Comparison of ENCODE assay signal across 2 cellular contexts in the genomic region with DNA sequence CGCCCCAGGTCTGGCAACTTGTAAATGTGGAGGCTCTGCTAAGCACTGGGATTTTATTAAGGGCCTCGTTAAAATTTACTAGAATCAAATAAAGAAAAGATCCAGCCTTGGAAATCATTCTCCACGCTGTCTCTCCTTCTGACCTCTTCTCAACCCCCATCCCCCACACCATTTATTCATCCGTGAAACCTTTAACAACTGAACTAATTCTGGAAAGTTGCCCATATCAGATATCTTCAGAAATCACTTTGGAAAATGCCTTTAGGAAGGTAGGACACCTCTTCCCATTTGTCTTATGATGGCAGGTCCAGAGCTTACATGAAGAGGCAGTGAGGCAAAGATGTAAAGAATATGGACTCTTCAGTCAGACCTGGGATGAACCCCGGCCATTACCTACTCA.
TF ChIP-seq lines count a peak whose summit lies in the region.

No MANE protein-coding gene starts in this region.

TF ChIP-seq in GM23338, 12 proteins besides CTCF, POLR2A, EP300 and RAD21 (continues in another document):
- TF ChIP-seq, protein P1, sequence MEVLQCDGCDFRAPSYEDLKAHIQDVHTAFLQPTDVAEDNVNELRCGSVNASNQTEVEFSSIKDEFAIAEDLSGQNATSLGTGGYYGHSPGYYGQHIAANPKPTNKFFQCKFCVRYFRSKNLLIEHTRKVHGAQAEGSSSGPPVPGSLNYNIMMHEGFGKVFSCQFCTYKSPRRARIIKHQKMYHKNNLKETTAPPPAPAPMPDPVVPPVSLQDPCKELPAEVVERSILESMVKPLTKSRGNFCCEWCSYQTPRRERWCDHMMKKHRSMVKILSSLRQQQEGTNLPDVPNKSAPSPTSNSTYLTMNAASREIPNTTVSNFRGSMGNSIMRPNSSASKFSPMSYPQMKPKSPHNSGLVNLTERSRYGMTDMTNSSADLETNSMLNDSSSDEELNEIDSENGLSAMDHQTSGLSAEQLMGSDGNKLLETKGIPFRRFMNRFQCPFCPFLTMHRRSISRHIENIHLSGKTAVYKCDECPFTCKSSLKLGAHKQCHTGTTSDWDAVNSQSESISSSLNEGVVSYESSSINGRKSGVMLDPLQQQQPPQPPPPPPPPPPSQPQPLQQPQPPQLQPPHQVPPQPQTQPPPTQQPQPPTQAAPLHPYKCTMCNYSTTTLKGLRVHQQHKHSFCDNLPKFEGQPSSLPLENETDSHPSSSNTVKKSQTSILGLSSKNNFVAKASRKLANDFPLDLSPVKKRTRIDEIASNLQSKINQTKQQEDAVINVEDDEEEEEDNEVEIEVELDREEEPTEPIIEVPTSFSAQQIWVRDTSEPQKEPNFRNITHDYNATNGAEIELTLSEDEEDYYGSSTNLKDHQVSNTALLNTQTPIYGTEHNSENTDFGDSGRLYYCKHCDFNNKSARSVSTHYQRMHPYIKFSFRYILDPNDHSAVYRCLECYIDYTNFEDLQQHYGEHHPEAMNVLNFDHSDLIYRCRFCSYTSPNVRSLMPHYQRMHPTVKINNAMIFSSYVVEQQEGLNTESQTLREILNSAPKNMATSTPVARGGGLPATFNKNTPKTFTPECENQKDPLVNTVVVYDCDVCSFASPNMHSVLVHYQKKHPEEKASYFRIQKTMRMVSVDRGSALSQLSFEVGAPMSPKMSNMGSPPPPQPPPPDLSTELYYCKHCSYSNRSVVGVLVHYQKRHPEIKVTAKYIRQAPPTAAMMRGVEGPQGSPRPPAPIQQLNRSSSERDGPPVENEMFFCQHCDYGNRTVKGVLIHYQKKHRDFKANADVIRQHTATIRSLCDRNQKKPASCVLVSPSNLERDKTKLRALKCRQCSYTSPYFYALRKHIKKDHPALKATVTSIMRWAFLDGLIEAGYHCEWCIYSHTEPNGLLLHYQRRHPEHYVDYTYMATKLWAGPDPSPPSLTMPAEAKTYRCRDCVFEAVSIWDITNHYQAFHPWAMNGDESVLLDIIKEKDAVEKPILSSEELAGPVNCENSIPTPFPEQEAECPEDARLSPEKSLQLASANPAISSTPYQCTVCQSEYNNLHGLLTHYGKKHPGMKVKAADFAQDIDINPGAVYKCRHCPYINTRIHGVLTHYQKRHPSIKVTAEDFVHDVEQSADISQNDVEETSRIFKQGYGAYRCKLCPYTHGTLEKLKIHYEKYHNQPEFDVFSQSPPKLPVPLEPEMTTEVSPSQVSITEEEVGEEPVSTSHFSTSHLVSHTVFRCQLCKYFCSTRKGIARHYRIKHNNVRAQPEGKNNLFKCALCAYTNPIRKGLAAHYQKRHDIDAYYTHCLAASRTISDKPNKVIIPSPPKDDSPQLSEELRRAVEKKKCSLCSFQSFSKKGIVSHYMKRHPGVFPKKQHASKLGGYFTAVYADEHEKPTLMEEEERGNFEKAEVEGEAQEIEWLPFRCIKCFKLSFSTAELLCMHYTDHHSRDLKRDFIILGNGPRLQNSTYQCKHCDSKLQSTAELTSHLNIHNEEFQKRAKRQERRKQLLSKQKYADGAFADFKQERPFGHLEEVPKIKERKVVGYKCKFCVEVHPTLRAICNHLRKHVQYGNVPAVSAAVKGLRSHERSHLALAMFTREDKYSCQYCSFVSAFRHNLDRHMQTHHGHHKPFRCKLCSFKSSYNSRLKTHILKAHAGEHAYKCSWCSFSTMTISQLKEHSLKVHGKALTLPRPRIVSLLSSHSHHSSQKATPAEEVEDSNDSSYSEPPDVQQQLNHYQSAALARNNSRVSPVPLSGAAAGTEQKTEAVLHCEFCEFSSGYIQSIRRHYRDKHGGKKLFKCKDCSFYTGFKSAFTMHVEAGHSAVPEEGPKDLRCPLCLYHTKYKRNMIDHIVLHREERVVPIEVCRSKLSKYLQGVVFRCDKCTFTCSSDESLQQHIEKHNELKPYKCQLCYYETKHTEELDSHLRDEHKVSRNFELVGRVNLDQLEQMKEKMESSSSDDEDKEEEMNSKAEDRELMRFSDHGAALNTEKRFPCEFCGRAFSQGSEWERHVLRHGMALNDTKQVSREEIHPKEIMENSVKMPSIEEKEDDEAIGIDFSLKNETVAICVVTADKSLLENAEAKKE (CRISPR knock-in tag; IDR thresholded peaks at IDR 0.05), result no peak
- no peak for TF ChIP-seq POLR2AphosphoS5 (IDR thresholded peaks at IDR 0.05; ENCODE audit: low read depth)
- no peak for TF ChIP-seq NANOG (IDR thresholded peaks at IDR 0.05; ENCODE audit: borderline replicate concordance)
- TF ChIP-seq, protein P2, sequence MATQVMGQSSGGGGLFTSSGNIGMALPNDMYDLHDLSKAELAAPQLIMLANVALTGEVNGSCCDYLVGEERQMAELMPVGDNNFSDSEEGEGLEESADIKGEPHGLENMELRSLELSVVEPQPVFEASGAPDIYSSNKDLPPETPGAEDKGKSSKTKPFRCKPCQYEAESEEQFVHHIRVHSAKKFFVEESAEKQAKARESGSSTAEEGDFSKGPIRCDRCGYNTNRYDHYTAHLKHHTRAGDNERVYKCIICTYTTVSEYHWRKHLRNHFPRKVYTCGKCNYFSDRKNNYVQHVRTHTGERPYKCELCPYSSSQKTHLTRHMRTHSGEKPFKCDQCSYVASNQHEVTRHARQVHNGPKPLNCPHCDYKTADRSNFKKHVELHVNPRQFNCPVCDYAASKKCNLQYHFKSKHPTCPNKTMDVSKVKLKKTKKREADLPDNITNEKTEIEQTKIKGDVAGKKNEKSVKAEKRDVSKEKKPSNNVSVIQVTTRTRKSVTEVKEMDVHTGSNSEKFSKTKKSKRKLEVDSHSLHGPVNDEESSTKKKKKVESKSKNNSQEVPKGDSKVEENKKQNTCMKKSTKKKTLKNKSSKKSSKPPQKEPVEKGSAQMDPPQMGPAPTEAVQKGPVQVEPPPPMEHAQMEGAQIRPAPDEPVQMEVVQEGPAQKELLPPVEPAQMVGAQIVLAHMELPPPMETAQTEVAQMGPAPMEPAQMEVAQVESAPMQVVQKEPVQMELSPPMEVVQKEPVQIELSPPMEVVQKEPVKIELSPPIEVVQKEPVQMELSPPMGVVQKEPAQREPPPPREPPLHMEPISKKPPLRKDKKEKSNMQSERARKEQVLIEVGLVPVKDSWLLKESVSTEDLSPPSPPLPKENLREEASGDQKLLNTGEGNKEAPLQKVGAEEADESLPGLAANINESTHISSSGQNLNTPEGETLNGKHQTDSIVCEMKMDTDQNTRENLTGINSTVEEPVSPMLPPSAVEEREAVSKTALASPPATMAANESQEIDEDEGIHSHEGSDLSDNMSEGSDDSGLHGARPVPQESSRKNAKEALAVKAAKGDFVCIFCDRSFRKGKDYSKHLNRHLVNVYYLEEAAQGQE (IDR thresholded peaks at IDR 0.05; ENCODE audit: unreplicated experiment), result no peak
- TF ChIP-seq EZH2 (IDR thresholded peaks at IDR 0.05; ENCODE audit: low read depth, unreplicated experiment), result no peak
- TF ChIP-seq CREB1 (CRISPR knock-in tag; IDR thresholded peaks at IDR 0.05; ENCODE audit: low read depth), result no peak
- TF ChIP-seq ZNF114 (CRISPR knock-in tag; IDR thresholded peaks at IDR 0.05), result no peak
- TF ChIP-seq, protein P3, sequence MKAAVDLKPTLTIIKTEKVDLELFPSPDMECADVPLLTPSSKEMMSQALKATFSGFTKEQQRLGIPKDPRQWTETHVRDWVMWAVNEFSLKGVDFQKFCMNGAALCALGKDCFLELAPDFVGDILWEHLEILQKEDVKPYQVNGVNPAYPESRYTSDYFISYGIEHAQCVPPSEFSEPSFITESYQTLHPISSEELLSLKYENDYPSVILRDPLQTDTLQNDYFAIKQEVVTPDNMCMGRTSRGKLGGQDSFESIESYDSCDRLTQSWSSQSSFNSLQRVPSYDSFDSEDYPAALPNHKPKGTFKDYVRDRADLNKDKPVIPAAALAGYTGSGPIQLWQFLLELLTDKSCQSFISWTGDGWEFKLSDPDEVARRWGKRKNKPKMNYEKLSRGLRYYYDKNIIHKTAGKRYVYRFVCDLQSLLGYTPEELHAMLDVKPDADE (IDR thresholded peaks at IDR 0.05), result no peak
- TF ChIP-seq STAT1 (IDR thresholded peaks at IDR 0.05; ENCODE audit: unreplicated experiment), result no peak
- TF ChIP-seq EZH2phosphoT487 (IDR thresholded peaks at IDR 0.05; ENCODE audit: unreplicated experiment), result no peak

TF ChIP-seq in H1, 55 proteins besides CTCF, POLR2A, EP300 and RAD21 (continued from another document and continues in another):
- TF ChIP-seq, protein P4, sequence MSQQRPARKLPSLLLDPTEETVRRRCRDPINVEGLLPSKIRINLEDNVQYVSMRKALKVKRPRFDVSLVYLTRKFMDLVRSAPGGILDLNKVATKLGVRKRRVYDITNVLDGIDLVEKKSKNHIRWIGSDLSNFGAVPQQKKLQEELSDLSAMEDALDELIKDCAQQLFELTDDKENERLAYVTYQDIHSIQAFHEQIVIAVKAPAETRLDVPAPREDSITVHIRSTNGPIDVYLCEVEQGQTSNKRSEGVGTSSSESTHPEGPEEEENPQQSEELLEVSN (IDR thresholded peaks at IDR 0.05), result no peak
- TF ChIP-seq SP2 (IDR thresholded peaks at IDR 0.05; ENCODE audit: low read length) (no peak), ASH2L (IDR thresholded peaks at IDR 0.05; ENCODE audit: low read length) (no peak), RFX5 (IDR thresholded peaks at IDR 0.05; ENCODE audit: borderline replicate concordance, low read depth, low read length) (no peak), HDAC6 (IDR thresholded peaks at IDR 0.05; ENCODE audit: low read depth, low read length) (no peak), PHF8 (conservative IDR thresholded peaks at IDR 0.05; ENCODE audit: low read depth, low read length) (no peak), CEBPB (IDR thresholded peaks at IDR 0.05; ENCODE audit: low read depth, low read length) (no peak), MAFK (IDR thresholded peaks at IDR 0.05; ENCODE audit: low read depth, low read length) (no peak), KDM1A (IDR thresholded peaks at IDR 0.05; ENCODE audit: borderline replicate concordance, low read length) (no peak)
- TF ChIP-seq, protein P5, sequence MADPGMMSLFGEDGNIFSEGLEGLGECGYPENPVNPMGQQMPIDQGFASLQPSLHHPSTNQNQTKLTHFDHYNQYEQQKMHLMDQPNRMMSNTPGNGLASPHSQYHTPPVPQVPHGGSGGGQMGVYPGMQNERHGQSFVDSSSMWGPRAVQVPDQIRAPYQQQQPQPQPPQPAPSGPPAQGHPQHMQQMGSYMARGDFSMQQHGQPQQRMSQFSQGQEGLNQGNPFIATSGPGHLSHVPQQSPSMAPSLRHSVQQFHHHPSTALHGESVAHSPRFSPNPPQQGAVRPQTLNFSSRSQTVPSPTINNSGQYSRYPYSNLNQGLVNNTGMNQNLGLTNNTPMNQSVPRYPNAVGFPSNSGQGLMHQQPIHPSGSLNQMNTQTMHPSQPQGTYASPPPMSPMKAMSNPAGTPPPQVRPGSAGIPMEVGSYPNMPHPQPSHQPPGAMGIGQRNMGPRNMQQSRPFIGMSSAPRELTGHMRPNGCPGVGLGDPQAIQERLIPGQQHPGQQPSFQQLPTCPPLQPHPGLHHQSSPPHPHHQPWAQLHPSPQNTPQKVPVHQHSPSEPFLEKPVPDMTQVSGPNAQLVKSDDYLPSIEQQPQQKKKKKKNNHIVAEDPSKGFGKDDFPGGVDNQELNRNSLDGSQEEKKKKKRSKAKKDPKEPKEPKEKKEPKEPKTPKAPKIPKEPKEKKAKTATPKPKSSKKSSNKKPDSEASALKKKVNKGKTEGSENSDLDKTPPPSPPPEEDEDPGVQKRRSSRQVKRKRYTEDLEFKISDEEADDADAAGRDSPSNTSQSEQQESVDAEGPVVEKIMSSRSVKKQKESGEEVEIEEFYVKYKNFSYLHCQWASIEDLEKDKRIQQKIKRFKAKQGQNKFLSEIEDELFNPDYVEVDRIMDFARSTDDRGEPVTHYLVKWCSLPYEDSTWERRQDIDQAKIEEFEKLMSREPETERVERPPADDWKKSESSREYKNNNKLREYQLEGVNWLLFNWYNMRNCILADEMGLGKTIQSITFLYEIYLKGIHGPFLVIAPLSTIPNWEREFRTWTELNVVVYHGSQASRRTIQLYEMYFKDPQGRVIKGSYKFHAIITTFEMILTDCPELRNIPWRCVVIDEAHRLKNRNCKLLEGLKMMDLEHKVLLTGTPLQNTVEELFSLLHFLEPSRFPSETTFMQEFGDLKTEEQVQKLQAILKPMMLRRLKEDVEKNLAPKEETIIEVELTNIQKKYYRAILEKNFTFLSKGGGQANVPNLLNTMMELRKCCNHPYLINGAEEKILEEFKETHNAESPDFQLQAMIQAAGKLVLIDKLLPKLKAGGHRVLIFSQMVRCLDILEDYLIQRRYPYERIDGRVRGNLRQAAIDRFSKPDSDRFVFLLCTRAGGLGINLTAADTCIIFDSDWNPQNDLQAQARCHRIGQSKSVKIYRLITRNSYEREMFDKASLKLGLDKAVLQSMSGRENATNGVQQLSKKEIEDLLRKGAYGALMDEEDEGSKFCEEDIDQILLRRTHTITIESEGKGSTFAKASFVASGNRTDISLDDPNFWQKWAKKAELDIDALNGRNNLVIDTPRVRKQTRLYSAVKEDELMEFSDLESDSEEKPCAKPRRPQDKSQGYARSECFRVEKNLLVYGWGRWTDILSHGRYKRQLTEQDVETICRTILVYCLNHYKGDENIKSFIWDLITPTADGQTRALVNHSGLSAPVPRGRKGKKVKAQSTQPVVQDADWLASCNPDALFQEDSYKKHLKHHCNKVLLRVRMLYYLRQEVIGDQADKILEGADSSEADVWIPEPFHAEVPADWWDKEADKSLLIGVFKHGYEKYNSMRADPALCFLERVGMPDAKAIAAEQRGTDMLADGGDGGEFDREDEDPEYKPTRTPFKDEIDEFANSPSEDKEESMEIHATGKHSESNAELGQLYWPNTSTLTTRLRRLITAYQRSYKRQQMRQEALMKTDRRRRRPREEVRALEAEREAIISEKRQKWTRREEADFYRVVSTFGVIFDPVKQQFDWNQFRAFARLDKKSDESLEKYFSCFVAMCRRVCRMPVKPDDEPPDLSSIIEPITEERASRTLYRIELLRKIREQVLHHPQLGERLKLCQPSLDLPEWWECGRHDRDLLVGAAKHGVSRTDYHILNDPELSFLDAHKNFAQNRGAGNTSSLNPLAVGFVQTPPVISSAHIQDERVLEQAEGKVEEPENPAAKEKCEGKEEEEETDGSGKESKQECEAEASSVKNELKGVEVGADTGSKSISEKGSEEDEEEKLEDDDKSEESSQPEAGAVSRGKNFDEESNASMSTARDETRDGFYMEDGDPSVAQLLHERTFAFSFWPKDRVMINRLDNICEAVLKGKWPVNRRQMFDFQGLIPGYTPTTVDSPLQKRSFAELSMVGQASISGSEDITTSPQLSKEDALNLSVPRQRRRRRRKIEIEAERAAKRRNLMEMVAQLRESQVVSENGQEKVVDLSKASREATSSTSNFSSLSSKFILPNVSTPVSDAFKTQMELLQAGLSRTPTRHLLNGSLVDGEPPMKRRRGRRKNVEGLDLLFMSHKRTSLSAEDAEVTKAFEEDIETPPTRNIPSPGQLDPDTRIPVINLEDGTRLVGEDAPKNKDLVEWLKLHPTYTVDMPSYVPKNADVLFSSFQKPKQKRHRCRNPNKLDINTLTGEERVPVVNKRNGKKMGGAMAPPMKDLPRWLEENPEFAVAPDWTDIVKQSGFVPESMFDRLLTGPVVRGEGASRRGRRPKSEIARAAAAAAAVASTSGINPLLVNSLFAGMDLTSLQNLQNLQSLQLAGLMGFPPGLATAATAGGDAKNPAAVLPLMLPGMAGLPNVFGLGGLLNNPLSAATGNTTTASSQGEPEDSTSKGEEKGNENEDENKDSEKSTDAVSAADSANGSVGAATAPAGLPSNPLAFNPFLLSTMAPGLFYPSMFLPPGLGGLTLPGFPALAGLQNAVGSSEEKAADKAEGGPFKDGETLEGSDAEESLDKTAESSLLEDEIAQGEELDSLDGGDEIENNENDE (IDR thresholded peaks at IDR 0.05; ENCODE audit: insufficient replicate concordance, low read length), result no peak
- TF ChIP-seq, protein P6, sequence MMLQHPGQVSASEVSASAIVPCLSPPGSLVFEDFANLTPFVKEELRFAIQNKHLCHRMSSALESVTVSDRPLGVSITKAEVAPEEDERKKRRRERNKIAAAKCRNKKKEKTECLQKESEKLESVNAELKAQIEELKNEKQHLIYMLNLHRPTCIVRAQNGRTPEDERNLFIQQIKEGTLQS (IDR thresholded peaks at IDR 0.05; ENCODE audit: insufficient read depth, low read depth, low read length), result no peak
- TF ChIP-seq, protein P7, sequence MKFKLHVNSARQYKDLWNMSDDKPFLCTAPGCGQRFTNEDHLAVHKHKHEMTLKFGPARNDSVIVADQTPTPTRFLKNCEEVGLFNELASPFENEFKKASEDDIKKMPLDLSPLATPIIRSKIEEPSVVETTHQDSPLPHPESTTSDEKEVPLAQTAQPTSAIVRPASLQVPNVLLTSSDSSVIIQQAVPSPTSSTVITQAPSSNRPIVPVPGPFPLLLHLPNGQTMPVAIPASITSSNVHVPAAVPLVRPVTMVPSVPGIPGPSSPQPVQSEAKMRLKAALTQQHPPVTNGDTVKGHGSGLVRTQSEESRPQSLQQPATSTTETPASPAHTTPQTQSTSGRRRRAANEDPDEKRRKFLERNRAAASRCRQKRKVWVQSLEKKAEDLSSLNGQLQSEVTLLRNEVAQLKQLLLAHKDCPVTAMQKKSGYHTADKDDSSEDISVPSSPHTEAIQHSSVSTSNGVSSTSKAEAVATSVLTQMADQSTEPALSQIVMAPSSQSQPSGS (IDR thresholded peaks at IDR 0.05; ENCODE audit: low read length), result no peak
